ENCODE assay signal across 25 cellular contexts in genomic region chr9:105119166-105119565, GRCh38.
A peak's percentile ranks its signal among the peaks of the same experiment; 100 is the strongest.
DNase-seq lines count a peak whose midpoint lies in the region; ATAC-seq and TF ChIP-seq lines count a peak whose summit lies in the region.
"Had no signal": no experiment of that assay in that cellular context is flagged by ENCODE, and none has a peak within 500 bp of the region (broad histone marks: within the 10 kb centered on the region; RNA-seq: fewer than 3 reads in every experiment).

No MANE protein-coding gene starts in this region.

- ATAC-seq in HG02885 (IDR thresholded peaks at IDR 0.05; ENCODE audit: poor library complexity, unreplicated experiment), result no peak
- no peak for ATAC-seq in natural killer cell
- ATAC-seq: activated naive CD4-positive, alpha-beta T cell treated with anti-CD3 and anti-CD28 coated beads, Interleukin-2, amount 50 U/mL, for 72 hours; GM12878; natural killer cell treated with Interleukin-12 subunit alpha and Interleukin-12 subunit beta and Interleukin-15 and Interleukin-18, amount 100 ng/mL, for 72 hours; right cardiac atrium had no signal

- H3K36me3 ChIP-seq in mesodermal cell (ENCODE audit: control insufficient read depth, insufficient read depth, low read length), result no peaks in the 10 kb centered on the region
- H3K36me3 ChIP-seq in rectal smooth muscle tissue (ENCODE audit: control insufficient read depth, insufficient read depth, low read length), result no peaks in the 10 kb centered on the region
- H3K36me3 ChIP-seq: breast epithelium had no signal

- H3K4me3 Mint-ChIP-seq in natural killer cell, result no peak overlapping the region
- H3K4me3 Mint-ChIP-seq: CD4-positive, alpha-beta memory T cell; natural killer cell treated with Interleukin-12 subunit alpha and Interleukin-12 subunit beta and Interleukin-15 and Interleukin-18, amount 100 ng/mL, for 72 hours had no signal

- H3K9ac ChIP-seq in rectal smooth muscle tissue (ENCODE audit: low read length), result no peak overlapping the region

- H3K27me3 Mint-ChIP-seq in natural killer cell (ENCODE audit: low read depth in 2 of 2), result peaks cover 8 to 12% of the 10 kb centered on the region in 2 donors
- H3K27me3 Mint-ChIP-seq: CD4-positive, alpha-beta memory T cell had no signal

- H3K4me3 ChIP-seq in mesodermal cell (ENCODE audit: extremely low read depth, insufficient read depth, low read length, poor library complexity, severe bottlenecking) (no peak overlapping the region), rectal smooth muscle tissue (ENCODE audit: low read length) (no peak overlapping the region)
- H3K4me3 ChIP-seq: breast epithelium, dorsolateral prefrontal cortex, GM12878 had no signal

- intact Hi-C loops in natural killer cell (cut with micrococcal nuclease), result no loop called here

- H3K9me3 ChIP-seq in mesodermal cell (ENCODE audit: control insufficient read depth, low read length), result no peaks in the 10 kb centered on the region
- H3K9me3 ChIP-seq: breast epithelium had no signal

- DNase-seq in NCI-H2227 (lab: John Stamatoyannopoulos, UW; ENCODE audit: unreplicated experiment) (peak; percentile 37), cerebellar cortex (ENCODE audit: low spot score) (peak; percentile 9), GM10266 (ENCODE audit: extremely low spot score) (no peak), NCI-H1436 treated with DMSO at 0.1 percent for 48 hours (lab: John Stamatoyannopoulos, UW) (no peak), natural killer cell (no peak)
- DNase-seq: activated CD4-positive, alpha-beta T cell treated with anti-CD3 and anti-CD28 coated beads for 1 hour; CD4-positive, alpha-beta memory T cell; GF-D8; IMR-90; mesenchymal stem cell; NCI-H1436; NCI-H774; OCI-M1; right cardiac atrium; SHP77; stimulated activated CD4-positive, alpha-beta T cell treated with anti-CD3 and anti-CD28 coated beads, Interleukin-15, amount 100 ng/mL, for 24 hours; SW 1271 had no signal

- H3K4me1 Mint-ChIP-seq in natural killer cell, result peaks cover 18 to 22% of the 10 kb centered on the region in 2 donors

- no peak overlapping the region for H3K27ac Mint-ChIP-seq in natural killer cell
- H3K27ac Mint-ChIP-seq: activated naive CD4-positive, alpha-beta T cell treated with anti-CD3 and anti-CD28 coated beads, Interleukin-2, amount 50 U/mL, for 72 hours; CD4-positive, alpha-beta memory T cell; natural killer cell treated with Interleukin-12 subunit alpha and Interleukin-12 subunit beta and Interleukin-15 and Interleukin-18, amount 100 ng/mL, for 72 hours had no signal

- H3K36me3 Mint-ChIP-seq in natural killer cell, result no peaks in the 10 kb centered on the region
- H3K36me3 Mint-ChIP-seq: activated naive CD4-positive, alpha-beta T cell treated with anti-CD3 and anti-CD28 coated beads, Interleukin-2, amount 50 U/mL, for 72 hours; CD4-positive, alpha-beta memory T cell; natural killer cell treated with Interleukin-12 subunit alpha and Interleukin-12 subunit beta and Interleukin-15 and Interleukin-18, amount 100 ng/mL, for 72 hours had no signal

- H3K27ac ChIP-seq in mesodermal cell (ENCODE audit: low read depth, low read length, severe bottlenecking) (peak overlapping the region; percentile 23), rectal smooth muscle tissue (ENCODE audit: low read depth, low read length) (peak overlapping the region; percentile 46)
- H3K27ac ChIP-seq: breast epithelium had no signal

- H3K4me1 ChIP-seq in mesodermal cell (ENCODE audit: control insufficient read depth, insufficient read depth, low read length, poor library complexity, severe bottlenecking) (peaks cover 3% of the 10 kb centered on the region), rectal smooth muscle tissue (ENCODE audit: control insufficient read depth, insufficient read depth, low read length) (peaks cover 11% of the 10 kb centered on the region)
- H3K4me1 ChIP-seq: breast epithelium had no signal

- H3K9me3 Mint-ChIP-seq in natural killer cell, result no peaks in the 10 kb centered on the region
- H3K9me3 Mint-ChIP-seq: activated naive CD4-positive, alpha-beta T cell treated with anti-CD3 and anti-CD28 coated beads, Interleukin-2, amount 50 U/mL, for 72 hours; CD4-positive, alpha-beta memory T cell; natural killer cell treated with Interleukin-12 subunit alpha and Interleukin-12 subunit beta and Interleukin-15 and Interleukin-18, amount 100 ng/mL, for 72 hours had no signal

- TF ChIP-seq CTCF in GM10266 (IDR thresholded peaks at IDR 0.05; ENCODE audit: control insufficient read depth, insufficient read depth, low read depth, missing control alignments), result no peak
- no peak for TF ChIP-seq CTCF in natural killer cell (IDR thresholded peaks at IDR 0.05)

- H3K27me3 ChIP-seq in rectal smooth muscle tissue (ENCODE audit: control insufficient read depth, insufficient read depth, low read length), result no peaks in the 10 kb centered on the region
- H3K27me3 ChIP-seq: breast epithelium, dorsolateral prefrontal cortex had no signal

- WGBS in mesodermal cell (ENCODE audit: insufficient coverage in 2 of 2), 2 experiments, result 72 to 78% methylated on average over 5 to 6 of the region's 7 CpGs

Comparison
In these comparisons a context has a peak if more than half of its experiments do, and no peak if none do; other contexts are left out.
1. DNase-seq: peak in NCI-H2227 (single experiment) and cerebellar cortex (single experiment); none in GM10266 (single experiment), NCI-H1436 treated with DMSO at 0.1 percent for 48 hours (single experiment) and natural killer cell (single experiment).